24 cellular contexts compared by ENCODE assay signal in genomic region chr11:17976651-17977050, GRCh38.
"Had no signal": no experiment of that assay in that cellular context is flagged by ENCODE, and none has a peak within 500 bp of the region (broad histone marks: within the 10 kb centered on the region; RNA-seq: fewer than 3 reads in every experiment).

No MANE protein-coding gene starts in this region.

- H3K4me2 ChIP-seq: smooth muscle cell had no signal

- H3K27ac ChIP-seq: left lung, lower lobe of right lung, neutrophil, parathyroid adenoma, right atrium auricular region, right lobe of liver, transverse colon, upper lobe of left lung had no signal

- H3K9me3 ChIP-seq: left lung, lower lobe of right lung, neutrophil, right atrium auricular region, right lobe of liver, transverse colon, upper lobe of left lung had no signal

- H3K36me3 ChIP-seq: neutrophil, right atrium auricular region, right lobe of liver had no signal

- H3K9ac ChIP-seq: parathyroid adenoma had no signal

- DNase-seq: hypothalamus; immature natural killer cell; kidney; left colon; left lung; lower lobe of right lung; mammary epithelial cell; mesenchymal stem cell; naive thymus-derived CD8-positive, alpha-beta T cell; occipital lobe; right lobe of liver; stimulated activated CD4-positive, alpha-beta T cell treated with anti-CD3 and anti-CD28 coated beads, Interleukin-1b, Interleukin-23, amount 100 ng/mL, for 48 hours; stimulated activated CD4-positive, alpha-beta T cell treated with anti-CD3 and anti-CD28 coated beads, Interleukin-2, amount 100 ng/mL, for 48 hours; stimulated activated CD4-positive, alpha-beta T cell treated with anti-CD3 and anti-CD28 coated beads, Interleukin-4, amount 100 ng/mL, for 4 hours; stimulated activated CD8-positive, alpha-beta memory T cell treated with anti-CD3 and anti-CD28 coated beads, Interleukin-4, amount 100 ng/mL, for 48 hours; stimulated activated naive CD4-positive, alpha-beta T cell treated with Interleukin-2 at 50 U/mL for 16 hours; stimulated activated naive CD8-positive, alpha-beta T cell treated with anti-CD3 and anti-CD28 coated beads, Interleukin-15, amount 100 ng/mL, for 72 hours; transverse colon; upper lobe of left lung had no signal

- H2AFZ ChIP-seq: parathyroid adenoma had no signal

- H3K4me3 ChIP-seq: left lung, lower lobe of right lung, right atrium auricular region, right lobe of liver, smooth muscle cell, transverse colon, upper lobe of left lung had no signal

- H3K27me3 ChIP-seq: left lung, neutrophil, right atrium auricular region, right lobe of liver, transverse colon, upper lobe of left lung had no signal

- ATAC-seq: left colon; left lung; lower lobe of right lung; naive thymus-derived CD8-positive, alpha-beta T cell; right lobe of liver; stimulated activated memory B cell treated with anti-CD40 and anti-IgM and Interleukin-4, amounts not matched to agents 10 μg/mL and 1 μg/mL and 100 μg/mL, for 72 hours; stimulated activated naive CD8-positive, alpha-beta T cell treated with anti-CD3 and anti-CD28 coated beads, Interleukin-15, amount 100 ng/mL, for 72 hours had no signal

- H3K4me1 ChIP-seq: left lung, lower lobe of right lung, upper lobe of left lung had no signal
